ENCODE assay signal across 9 cellular contexts in the genomic region with DNA sequence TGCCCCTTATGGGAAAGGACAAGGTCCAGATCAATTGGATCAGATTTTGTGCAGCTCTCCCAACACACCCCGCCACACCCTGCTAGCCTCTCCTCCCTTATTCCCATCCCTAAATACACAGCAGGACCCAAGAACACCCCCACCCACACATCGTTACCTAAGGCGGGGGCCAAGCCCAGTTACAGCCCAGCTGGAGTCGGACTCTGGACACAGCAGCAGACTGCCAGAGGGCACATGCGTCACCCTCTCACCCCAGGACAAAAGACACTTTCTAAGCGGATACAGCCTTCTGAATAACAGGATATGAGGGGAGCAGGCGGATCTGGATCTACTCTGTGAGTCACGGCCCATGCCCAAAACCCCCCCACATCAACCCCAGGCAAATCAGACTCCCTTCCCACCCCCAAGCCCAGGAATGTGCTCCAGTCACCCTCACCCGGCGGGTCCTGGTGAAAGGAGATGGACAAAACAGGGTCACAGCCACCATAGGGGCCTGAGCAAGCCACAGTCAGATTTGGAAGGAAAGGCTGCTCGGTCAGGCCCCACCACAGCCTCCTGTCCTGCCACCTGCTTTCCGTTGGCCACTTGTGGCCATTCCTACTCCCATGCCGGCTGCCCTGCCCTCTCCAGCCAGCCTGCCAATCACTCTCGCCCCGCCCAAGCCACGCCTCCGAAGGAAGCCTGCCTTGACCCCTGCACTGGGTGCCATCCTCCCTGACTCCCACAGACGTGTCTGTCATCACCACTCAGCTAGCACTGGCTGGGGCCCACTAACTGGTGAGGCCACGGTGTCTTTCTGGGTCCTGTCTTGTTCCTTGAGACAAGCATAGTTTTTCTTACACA. TPM values are rescaled to one million over a fixed set of nuclear protein-coding genes. Genes with fewer than 3 reads are reported as not detected.
DNase-seq lines count a peak whose midpoint lies in the region; ATAC-seq and TF ChIP-seq lines count a peak whose summit lies in the region.
"Had no signal": no experiment of that assay in that cellular context is flagged by ENCODE, and none has a peak within 500 bp of the region (broad histone marks: within the 10 kb centered on the region; RNA-seq: fewer than 3 reads in every experiment).

No MANE protein-coding gene starts in this region.

- H3K9me3 Mint-ChIP-seq in CD4-positive, alpha-beta memory T cell, result peaks cover 0 to 1% (median 0%) of the 10 kb centered on the region in 8 donors

- H3K4me1 ChIP-seq in GM23248 (ENCODE audit: insufficient read depth) (peaks cover 32% of the 10 kb centered on the region), ovary (ENCODE audit: insufficient read depth) (peaks cover 27% of the 10 kb centered on the region)
- H3K4me1 ChIP-seq in CD4-positive, alpha-beta memory T cell (ENCODE audit: insufficient read depth, low read length), result no peaks in the 10 kb centered on the region

- no peak for TF ChIP-seq POLR2A in ovary (IDR thresholded peaks at IDR 0.05)

- no peaks in the 10 kb centered on the region for H3K27me3 ChIP-seq in GM23248 (replicated peaks; ENCODE audit: insufficient read depth)
- no peaks in the 10 kb centered on the region for H3K27me3 ChIP-seq in ovary
- no peaks in the 10 kb centered on the region for H3K27me3 ChIP-seq in CD4-positive, alpha-beta memory T cell (ENCODE audit: insufficient read depth, low read length)

- H3K79me2 ChIP-seq in GM23248 (ENCODE audit: insufficient read depth), result peaks cover 83% of the 10 kb centered on the region

- no peak overlapping the region for H3K4me3 Mint-ChIP-seq in CD4-positive, alpha-beta memory T cell

- intact Hi-C loops in ovary (cut with DNase I), result no loop called here
- intact Hi-C loops in CD4-positive, alpha-beta memory T cell (cut with micrococcal nuclease), result no loop called here

- peak overlapping the region; percentile 55 for H3K4me2 ChIP-seq in GM23248 (ENCODE audit: unreplicated experiment)

- H3K9ac ChIP-seq in GM23248, result peak overlapping the region; percentile 71

- peak overlapping the region; percentile 62 for H3K4me3 ChIP-seq in GM23248
- peak overlapping the region; percentile 69 for H3K4me3 ChIP-seq in WI38 (ENCODE audit: low read depth, low read length)
- H3K4me3 ChIP-seq in ovary, result peak overlapping the region; percentile 24
- H3K4me3 ChIP-seq in CD4-positive, alpha-beta memory T cell (ENCODE audit: low read length in 2 of 2), result no peak overlapping the region

- peaks cover 54% of the 10 kb centered on the region for H3F3A ChIP-seq in GM23248 (ENCODE audit: insufficient read depth)

- H4K20me1 ChIP-seq in GM23248 (ENCODE audit: insufficient read depth), result no peaks in the 10 kb centered on the region

- no peak overlapping the region for H2AFZ ChIP-seq in GM23248

- peak; percentile 95 for DNase-seq in GM23248
- peak; percentile 92 for DNase-seq in glomerular visceral epithelial cell (ENCODE audit: extremely low spot score)
- DNase-seq in ovary, result peak; percentile 74 to 80 (median 77)
- DNase-seq in CD4-positive, alpha-beta memory T cell, result no peak
- DNase-seq in stimulated activated CD4-positive, alpha-beta T cell treated with anti-CD3 and anti-CD28 coated beads, Interleukin-4, amount 100 ng/mL, for 24 hours, result no peak

- POLR2A ChIA-PET in CD4-positive, alpha-beta memory T cell (lab: Charles Lee; ENCODE audit: partially characterized antibody), result no interaction called here

- H3K27me3 Mint-ChIP-seq in CD4-positive, alpha-beta memory T cell, result no peaks in the 10 kb centered on the region

- no peak for TF ChIP-seq EP300 in ovary (IDR thresholded peaks at IDR 0.05)

- H3K27ac ChIP-seq in GM23248 (peak overlapping the region; percentile 76), ovary (peak overlapping the region; percentile 39 to 72)
- H3K27ac ChIP-seq in CD4-positive, alpha-beta memory T cell (ENCODE audit: low read depth, low read length), result no peak overlapping the region

- H3K4me1 Mint-ChIP-seq in CD4-positive, alpha-beta memory T cell, result peaks cover 0 to 1% (median 0%) of the 10 kb centered on the region in 4 donors

- TF ChIP-seq CTCF in WI38 (IDR thresholded peaks at IDR 0.05; ENCODE audit: low read depth, low read length) (no peak), ovary (IDR thresholded peaks at IDR 0.05) (no peak)

- in situ Hi-C loops in GM23248 (cut with MboI), result no loop called here

- 8% methylated on average over 19 of the region's 19 CpGs for WGBS in GM23248 (ENCODE audit: low coverage in 1 of 2, low lambda C conversion rate in 2 of 2, missing lambda C conversion rate in 2 of 2), 2 experiments
- 29 to 42% (median 30%) methylated on average over 17 to 19 of the region's 19 CpGs for WGBS in ovary, 3 donors

- H3K27ac Mint-ChIP-seq in CD4-positive, alpha-beta memory T cell, result peak overlapping the region in 2 of 7 donors; percentile 45 to 80

- CTCF ChIA-PET in CD4-positive, alpha-beta memory T cell (lab: Charles Lee; ENCODE audit: partially characterized antibody), result interaction anchor here (1.2 kb wide), 1 partner anchor 9 kb away, joined by 3 read pairs; no protein-coding TSS in a partner anchor

- ATAC-seq in HG03159 (IDR thresholded peaks at IDR 0.05; ENCODE audit: unreplicated experiment), result no peak
- no peak for ATAC-seq in HG02571 (IDR thresholded peaks at IDR 0.05; ENCODE audit: unreplicated experiment)

- no peaks in the 10 kb centered on the region for H3K36me3 Mint-ChIP-seq in CD4-positive, alpha-beta memory T cell

- H3K36me3 ChIP-seq in GM23248 (ENCODE audit: low read depth) (peaks cover 36% of the 10 kb centered on the region), ovary (no peaks in the 10 kb centered on the region)
- H3K36me3 ChIP-seq in CD4-positive, alpha-beta memory T cell (ENCODE audit: insufficient read depth, low read length), result no peaks in the 10 kb centered on the region

- H3K9me3 ChIP-seq in GM23248 (ENCODE audit: low read depth) (no peaks in the 10 kb centered on the region), ovary (no peaks in the 10 kb centered on the region)
- no peaks in the 10 kb centered on the region for H3K9me3 ChIP-seq in CD4-positive, alpha-beta memory T cell (ENCODE audit: control insufficient read depth in 1 of 2, low read length in 2 of 2)

- no peaks in the 10 kb centered on the region for H3K9me2 ChIP-seq in GM23248 (ENCODE audit: insufficient read depth)

RNA-seq across cellular contexts. Expression of a gene that starts 4.0 kb away (rescaled TPM):
- 495 and 615 TPM in 2 replicates for total RNA-seq in GM23248 (2014; rRNA removed; shearing (Covaris generic))
- 801 and 826 TPM in 2 replicates for polyA plus RNA-seq in GM23248 (2016; fragmentation: Nextera tagmentation; extraction: Ambion mirVana)
- 100 to 1,000 TPM in 2 of 7 donors, 10 to 100 TPM in 5; 40.7 to 110 (median 67.3) TPM for total RNA-seq in ovary
- polyA plus RNA-seq in ovary, result 100 to 1,000 TPM; 117 to 200 TPM
- not detected for total RNA-seq in CD4-positive, alpha-beta memory T cell
- polyA plus RNA-seq in CD4-positive, alpha-beta memory T cell, result not detected
- polyA plus RNA-seq: neural cell had no signal

RNA-seq across cellular contexts. Expression of a gene that starts 7.2 kb away (rescaled TPM):
- 2.1 TPM in 1 of 2 replicates, not detected in the other for total RNA-seq in GM23248 (2014; rRNA removed; shearing (Covaris generic))
- polyA plus RNA-seq in GM23248 (2016; fragmentation: Nextera tagmentation; extraction: Ambion mirVana), result 0.31 and 0.32 TPM in 2 replicates
- 10 to 100 TPM in 1 of 7 donors, 1 to 10 TPM in 4, not detected in 2; 1.3 to 19.8 (median 2.9) TPM for total RNA-seq in ovary
- under 1 TPM; 0.40 to 0.68 TPM for polyA plus RNA-seq in ovary
- total RNA-seq in CD4-positive, alpha-beta memory T cell, result not detected
- polyA plus RNA-seq in CD4-positive, alpha-beta memory T cell, result not detected
- polyA plus RNA-seq: neural cell had no signal

RNA-seq across cellular contexts. Expression of a gene that starts 18.3 kb away (rescaled TPM):
- 127 and 159 TPM in 2 replicates for total RNA-seq in GM23248 (2014; rRNA removed; shearing (Covaris generic))
- polyA plus RNA-seq in GM23248 (2016; fragmentation: Nextera tagmentation; extraction: Ambion mirVana) (540 and 552 TPM in 2 replicates), ovary (100 to 1,000 TPM; 179 to 560 TPM)
- 100 to 1,000 TPM in 4 of 7 donors, 10 to 100 TPM in 3; 73.2 to 263 (median 103) TPM for total RNA-seq in ovary
- 1 to 10 TPM; 4.3 to 5.2 TPM for total RNA-seq in CD4-positive, alpha-beta memory T cell
- polyA plus RNA-seq in CD4-positive, alpha-beta memory T cell, result under 1 TPM in 1 of 2 donors, not detected in 1; 0.56 TPM

RNA-seq across cellular contexts. Expression of a gene that starts 19.3 kb away (rescaled TPM):
- not detected in 2 replicates for total RNA-seq in GM23248 (2014; rRNA removed; shearing (Covaris generic))
- polyA plus RNA-seq in GM23248 (2016; fragmentation: Nextera tagmentation; extraction: Ambion mirVana), result 0.30 TPM in 1 of 2 replicates, not detected in the other
- 10 to 100 TPM in 2 of 7 donors, 1 to 10 TPM in 3, under 1 TPM in 1, not detected in 1; 0.91 to 77.2 (median 4.8) TPM for total RNA-seq in ovary
- 1 to 10 TPM in 1 of 2 donors, under 1 TPM in 1; 0.97 to 1.2 TPM for polyA plus RNA-seq in ovary
- not detected for total RNA-seq in CD4-positive, alpha-beta memory T cell
- polyA plus RNA-seq in CD4-positive, alpha-beta memory T cell, result not detected
- polyA plus RNA-seq: neural cell had no signal

RNA-seq across cellular contexts. Expression of a gene that starts 24.9 kb away (rescaled TPM):
- total RNA-seq in GM23248 (2014; rRNA removed; shearing (Covaris generic)), result 26.9 and 37.8 TPM in 2 replicates
- polyA plus RNA-seq in GM23248 (2016; fragmentation: Nextera tagmentation; extraction: Ambion mirVana) (42.2 and 44.2 TPM in 2 replicates), ovary (10 to 100 TPM; 66.3 to 72.9 TPM)
- total RNA-seq in ovary, result 10 to 100 TPM; 54.0 to 91.1 (median 79.0) TPM
- total RNA-seq in CD4-positive, alpha-beta memory T cell, result 100 to 1,000 TPM; 144 to 149 TPM
- 10 to 100 TPM; 42.2 to 75.5 TPM for polyA plus RNA-seq in CD4-positive, alpha-beta memory T cell

Comparison
In these comparisons a context has a peak if more than half of its experiments do, and no peak if none do; other contexts are left out.
1. DNase-seq: peak in GM23248 (single experiment), glomerular visceral epithelial cell (single experiment) and ovary (5 of 5); none in CD4-positive, alpha-beta memory T cell (0 of 5) and stimulated activated CD4-positive, alpha-beta T cell treated with anti-CD3 and anti-CD28 coated beads, Interleukin-4, amount 100 ng/mL, for 24 hours (single experiment).
2. H3K4me3 ChIP-seq: peak in GM23248 (single experiment), WI38 (single experiment) and ovary (single experiment); none in CD4-positive, alpha-beta memory T cell (0 of 2).
3. RNA of a gene that starts 4.0 kb away (total RNA-seq): 495 to 615 TPM in GM23248 and 40.7 to 110 TPM in ovary; not detected in CD4-positive, alpha-beta memory T cell; every median in the first group is over 10 times any median in the second.
4. RNA of a gene that starts 18.3 kb away (total RNA-seq): 127 to 159 TPM in GM23248 and 73.2 to 263 TPM in ovary; 4.3 to 5.2 TPM in CD4-positive, alpha-beta memory T cell; every median in the first group is over 10 times any median in the second.